ENCODE assay signal across 1 cellular context in genomic region chr16:56969769-56970168, GRCh38.
TF ChIP-seq lines count a peak whose summit lies in the region.

No MANE protein-coding gene starts in this region.

TF ChIP-seq in HepG2, 621 proteins besides CTCF, POLR2A, EP300 and RAD21:
- TF ChIP-seq MEIS1 (CRISPR knock-in tag; IDR thresholded peaks at IDR 0.05; ENCODE audit: borderline replicate concordance) = no peak
- TF ChIP-seq CHCHD3 (CRISPR knock-in tag; IDR thresholded peaks at IDR 0.05) = 0 out of 2 replicates have a peak, but pooled peaks have one; percentile 52
- TF ChIP-seq ZNF687 (CRISPR knock-in tag; IDR thresholded peaks at IDR 0.05) = 0 out of 2 replicates have a peak, but pooled peaks have one; percentile 5
- no peak for TF ChIP-seq THAP8 (CRISPR knock-in tag; IDR thresholded peaks at IDR 0.05; ENCODE audit: borderline replicate concordance)
